ENCODE assay signal across 8 cellular contexts in the genomic region with DNA sequence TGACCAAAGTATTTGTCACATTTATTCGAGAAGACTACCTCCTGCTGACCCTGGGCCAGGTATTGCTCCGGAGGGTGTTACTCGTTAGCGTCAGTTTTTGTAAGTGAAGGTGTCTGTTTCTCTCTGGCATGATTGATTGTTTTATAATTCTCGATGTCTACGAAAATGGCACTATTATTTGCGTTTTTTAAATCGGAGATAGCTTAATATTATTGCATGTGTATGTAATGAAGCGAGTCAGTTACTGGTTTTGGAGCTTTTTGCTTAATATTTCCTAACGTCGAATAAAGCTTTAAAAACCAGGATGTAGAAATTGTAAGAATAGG. TPM values are rescaled to one million over a fixed set of nuclear protein-coding genes. Genes with fewer than 3 reads are reported as not detected.
A peak's percentile ranks its signal among the peaks of the same experiment; 100 is the strongest.
DNase-seq lines count a peak whose midpoint lies in the region; ATAC-seq and TF ChIP-seq lines count a peak whose summit lies in the region.

No MANE protein-coding gene starts in this region.

- DNase-seq in GM12865 (ENCODE audit: low read depth) (no peak), T-cell (no peak), fibroblast of pulmonary artery (ENCODE audit: low read depth) (no peak), gastrocnemius medialis (no peak), NCI-H82 treated with DMSO at 0.1 percent for 48 hours (lab: John Stamatoyannopoulos, UW; ENCODE audit: unreplicated experiment) (no peak), NCI-H510A treated with DMSO at 0.1 percent for 48 hours (lab: John Stamatoyannopoulos, UW) (no peak), SW 1271 (lab: John Stamatoyannopoulos, UW) (no peak)
- no peak for DNase-seq in stimulated activated CD4-positive, alpha-beta T cell treated with anti-CD3 and anti-CD28 coated beads, Interleukin-12 subunit alpha, Interleukin-12 subunit beta, amount 100 ng/mL, for 4 hours

- ATAC-seq in T-cell (replicated peaks in 1 of 4) (no peak), gastrocnemius medialis (no peak)

- no peaks in the 10 kb centered on the region for H3K9me3 Mint-ChIP-seq in T-cell

- in situ Hi-C loops in gastrocnemius medialis (cut with MboI; ENCODE audit: low sequenced_read_pairs in 4 of 4), result no loop called here

- peaks cover 31 to 40% (median 35%) of the 10 kb centered on the region in 3 donors for H3K4me1 Mint-ChIP-seq in T-cell

- CTCF ChIA-PET in T-cell (lab: Charles Lee), result interaction anchor here (0.7 to 3.2 kb wide), 12 partner anchors 8 to 662 kb away, joined by 3 to 39 read pairs (median 3); no protein-coding TSS in a partner anchor

- H3K9me3 ChIP-seq in gastrocnemius medialis, result no peaks in the 10 kb centered on the region

- TF ChIP-seq POLR2A in gastrocnemius medialis (IDR thresholded peaks at IDR 0.05), result no peak

- POLR2A ChIA-PET in T-cell (lab: Charles Lee), result interaction anchor here (0.5 to 2.9 kb wide), 11 partner anchors 8 to 1065 kb away, joined by 3 to 53 read pairs (median 5); a partner anchor contains a TSS

- H3K4me3 ChIP-seq in GM12865 (ENCODE audit: low read depth, low read length), result peak overlapping the region; percentile 97
- H3K4me3 ChIP-seq in fibroblast of pulmonary artery (replicated peaks; ENCODE audit: low read depth, low read length), result peak overlapping the region; percentile 93
- peak overlapping the region; percentile 76 to 89 (median 84) for H3K4me3 ChIP-seq in gastrocnemius medialis

- H3K4me3 Mint-ChIP-seq in T-cell, result peak overlapping the region; percentile 94 to 99 (median 95)

- H3K27ac Mint-ChIP-seq in T-cell, result peak overlapping the region; percentile 98

- peaks cover 3% of the 10 kb centered on the region for H3K36me3 Mint-ChIP-seq in T-cell

- intact Hi-C loops in gastrocnemius medialis (cut with DNase I; ENCODE audit: low total_unique reads), result no loop called here

- no peaks in the 10 kb centered on the region for H3K27me3 Mint-ChIP-seq in T-cell

- H3K4me1 ChIP-seq in gastrocnemius medialis, result peaks cover 14 to 18% of the 10 kb centered on the region in 2 donors

- H3K27me3 ChIP-seq in gastrocnemius medialis, result no peaks in the 10 kb centered on the region

- peak overlapping the region; percentile 84 to 93 (median 89) for H3K27ac ChIP-seq in gastrocnemius medialis

- no peaks in the 10 kb centered on the region for H3K36me3 ChIP-seq in gastrocnemius medialis

- no peak for TF ChIP-seq CTCF in GM12865 (IDR thresholded peaks at IDR 0.05; ENCODE audit: insufficient read depth, low read depth, low read length, missing control alignments)
- TF ChIP-seq CTCF in fibroblast of pulmonary artery (IDR thresholded peaks at IDR 0.05; ENCODE audit: low read length, missing control alignments), result no peak
- no peak for TF ChIP-seq CTCF in gastrocnemius medialis (IDR thresholded peaks at IDR 0.05 in 4 of 5, conservative IDR thresholded peaks at IDR 0.05 in 1 of 5)

RNA-seq across cellular contexts. Expression of a gene that starts 0.4 kb away (rescaled TPM):
- total RNA-seq in T-cell (10 to 100 TPM in 4 of 5 donors, 1 to 10 TPM in 1; 9.3 to 19.9 (median 10.9) TPM), gastrocnemius medialis (1 to 10 TPM; 3.4 to 7.8 (median 5.7) TPM)

RNA-seq across cellular contexts. Expression of a gene that starts 0.7 kb away (rescaled TPM):
- total RNA-seq in T-cell (1 to 10 TPM; 2.5 to 5.1 (median 4.5) TPM), gastrocnemius medialis (1 to 10 TPM in 2 of 4 donors, under 1 TPM in 2; 0.61 to 1.9 (median 0.96) TPM)
